In genomic region chr19:52248256-52248655, GRCh38 we compare ENCODE assay signal across 9 cellular contexts. TPM values are rescaled to one million over a fixed set of nuclear protein-coding genes. Genes with fewer than 3 reads are reported as not detected.
DNase-seq lines count a peak whose midpoint lies in the region; ATAC-seq and TF ChIP-seq lines count a peak whose summit lies in the region.
"Had no signal": no experiment of that assay in that cellular context is flagged by ENCODE, and none has a peak within 500 bp of the region (broad histone marks: within the 10 kb centered on the region; RNA-seq: fewer than 3 reads in every experiment).

No MANE protein-coding gene starts in this region.

- H3K27me3 ChIP-seq in heart right ventricle = no peaks in the 10 kb centered on the region
- H3K27me3 ChIP-seq: BLaER1 had no signal

- no peaks in the 10 kb centered on the region for H4K20me1 ChIP-seq in OCI-LY7 (ENCODE audit: insufficient read depth, low read length)
- H4K20me1 ChIP-seq: BLaER1 had no signal

- H3K4me2 ChIP-seq in OCI-LY7 (ENCODE audit: low read length) = no peak overlapping the region
- H3K4me2 ChIP-seq: BLaER1 had no signal

- H3K36me3 ChIP-seq in OCI-LY7 (ENCODE audit: insufficient read depth, low read length) (no peaks in the 10 kb centered on the region), heart right ventricle (no peaks in the 10 kb centered on the region)
- H3K36me3 ChIP-seq: BLaER1 had no signal

- CTCF ChIA-PET in OCI-LY7 (lab: Charles Lee; ENCODE audit: unreplicated experiment) = no interaction called here

- 14% methylated on average over 7 of the region's 7 CpGs for WGBS in heart right ventricle, 2 donors

- H3K27ac ChIP-seq in OCI-LY7 (ENCODE audit: low read depth, low read length, poor library complexity, severe bottlenecking) = no peak overlapping the region
- no peak overlapping the region for H3K27ac ChIP-seq in heart right ventricle
- H3K27ac ChIP-seq: BLaER1 had no signal

- no peak overlapping the region for H2AFZ ChIP-seq in OCI-LY7 (ENCODE audit: low read length)

- TF ChIP-seq CTCF in OCI-LY7 (conservative IDR thresholded peaks at IDR 0.05; ENCODE audit: low read length) (peak; percentile 72), heart right ventricle (IDR thresholded peaks at IDR 0.05) (peak in 8 of 9 donors; percentile 20 to 60 (median 56))

- no peaks in the 10 kb centered on the region for H3K9me2 ChIP-seq in OCI-LY7 (ENCODE audit: insufficient read depth, low read length)

- ATAC-seq in heart right ventricle = peak in 5 of 8 donors; percentile 49 to 77 (median 67)
- ATAC-seq in HG03354 (IDR thresholded peaks at IDR 0.05; ENCODE audit: poor library complexity, severe bottlenecking, unreplicated experiment) = no peak

- POLR2A ChIA-PET in OCI-LY7 (lab: Charles Lee) = interaction anchor here (0.6 kb wide), 2 partner anchors 18 to 39 kb away, joined by 3 to 5 read pairs; no protein-coding TSS in a partner anchor

- H3K4me3 ChIP-seq in OCI-LY7 (ENCODE audit: low read depth, low read length, poor library complexity, severe bottlenecking) = no peak overlapping the region
- H3K4me3 ChIP-seq in heart right ventricle = no peak overlapping the region
- H3K4me3 ChIP-seq: BLaER1 had no signal

- intact Hi-C loops in OCI-LY7 (cut with micrococcal nuclease; ENCODE audit: unreplicated experiment) = loop anchor here (10.0 kb wide), 1 partner anchor 497 kb away; no protein-coding TSS in a partner anchor
- intact Hi-C loops in heart right ventricle (cut with DNase I) = loop anchor here in 4 of 10 donors (1.0 to 10.0 kb wide), 4 partner anchors 497 to 501 kb away; no protein-coding TSS in a partner anchor

- no TSS peak for BruUV-seq in OCI-LY7 (replicated peaks; lab: Mats Ljungman, UMichigan)

- no peaks in the 10 kb centered on the region for H3K79me2 ChIP-seq in OCI-LY7 (ENCODE audit: insufficient read depth, low read depth, low read length)

- no peaks in the 10 kb centered on the region for H3K9me3 ChIP-seq in OCI-LY7 (ENCODE audit: low read length)
- no peaks in the 10 kb centered on the region for H3K9me3 ChIP-seq in heart right ventricle

- H3K4me1 ChIP-seq in OCI-LY7 (ENCODE audit: insufficient read depth, low read length, poor library complexity, severe bottlenecking) = no peaks in the 10 kb centered on the region
- no peaks in the 10 kb centered on the region for H3K4me1 ChIP-seq in heart right ventricle
- H3K4me1 ChIP-seq: BLaER1 had no signal

- DNase-seq in NCI-H187 (lab: John Stamatoyannopoulos, UW) (peak; percentile 21 to 31), NCI-H187 treated with DMSO at 0.1 percent for 48 hours (lab: John Stamatoyannopoulos, UW) (no peak), OCI-LY7 (ENCODE audit: low spot score) (peak; percentile 28), heart right ventricle (peak; percentile 31 to 38), NCI-H226 (no peak)
- DNase-seq in activated T-helper 9 cell treated with anti-CD3 and anti-CD28 coated beads, Interleukin-2, amount 50 U/mL, for 16 hours (ENCODE audit: low read depth) = peak; percentile 31
- peak; percentile 60 for DNase-seq in stimulated activated CD4-positive, alpha-beta T cell treated with anti-CD3 and anti-CD28 coated beads, Interleukin-12 subunit alpha, Interleukin-12 subunit beta, amount 100 ng/mL, for 4 hours

RNA-seq across cellular contexts. Expression of gene ZNF766, which starts 21.1 kb away (rescaled TPM):
- total RNA-seq in OCI-LY7 (2014; rRNA removed; shearing (Covaris generic)) = 15.5 and 17.1 TPM in 2 replicates
- 15.8 and 26.4 TPM in 2 replicates for total RNA-seq in OCI-LY7 (2022)
- 10 to 100 TPM in 6 of 10 donors, 1 to 10 TPM in 4; 9.0 to 14.4 (median 10.5) TPM for total RNA-seq in heart right ventricle
- polyA plus RNA-seq in heart right ventricle = 1 to 10 TPM; 3.1 TPM

RNA-seq across cellular contexts. Expression of gene ZNF480, which starts 48.7 kb away (rescaled TPM):
- 9.3 and 12.0 TPM in 2 replicates for total RNA-seq in OCI-LY7 (2014; rRNA removed; shearing (Covaris generic))
- total RNA-seq in OCI-LY7 (2022) = 15.5 and 16.0 TPM in 2 replicates
- 10 to 100 TPM; 11.4 to 19.6 (median 13.4) TPM for total RNA-seq in heart right ventricle
- 10 to 100 TPM in 1 of 2 donors, 1 to 10 TPM in 1; 6.9 to 16.2 TPM for polyA plus RNA-seq in heart right ventricle

RNA-seq across cellular contexts. Expression of gene PPP2R1A, which starts 58.4 kb away (rescaled TPM):
- 117 and 154 TPM in 2 replicates for total RNA-seq in OCI-LY7 (2014; rRNA removed; shearing (Covaris generic))
- 207 and 208 TPM in 2 replicates for total RNA-seq in OCI-LY7 (2022)
- total RNA-seq in heart right ventricle = 100 to 1,000 TPM; 337 to 469 (median 401) TPM
- polyA plus RNA-seq in heart right ventricle = 100 to 1,000 TPM; 238 to 438 TPM

Comparison
In these comparisons a context has a peak if more than half of its experiments do, and no peak if none do; other contexts are left out.
1. DNase-seq: peak in NCI-H187 (2 of 2), OCI-LY7 (single experiment), activated T-helper 9 cell treated with anti-CD3 and anti-CD28 coated beads, Interleukin-2, amount 50 U/mL, for 16 hours (single experiment), heart right ventricle (2 of 2) and stimulated activated CD4-positive, alpha-beta T cell treated with anti-CD3 and anti-CD28 coated beads, Interleukin-12 subunit alpha, Interleukin-12 subunit beta, amount 100 ng/mL, for 4 hours (single experiment); none in NCI-H187 treated with DMSO at 0.1 percent for 48 hours (single experiment) and NCI-H226 (single experiment).